8 cellular contexts compared by ENCODE assay signal in the genomic region with DNA sequence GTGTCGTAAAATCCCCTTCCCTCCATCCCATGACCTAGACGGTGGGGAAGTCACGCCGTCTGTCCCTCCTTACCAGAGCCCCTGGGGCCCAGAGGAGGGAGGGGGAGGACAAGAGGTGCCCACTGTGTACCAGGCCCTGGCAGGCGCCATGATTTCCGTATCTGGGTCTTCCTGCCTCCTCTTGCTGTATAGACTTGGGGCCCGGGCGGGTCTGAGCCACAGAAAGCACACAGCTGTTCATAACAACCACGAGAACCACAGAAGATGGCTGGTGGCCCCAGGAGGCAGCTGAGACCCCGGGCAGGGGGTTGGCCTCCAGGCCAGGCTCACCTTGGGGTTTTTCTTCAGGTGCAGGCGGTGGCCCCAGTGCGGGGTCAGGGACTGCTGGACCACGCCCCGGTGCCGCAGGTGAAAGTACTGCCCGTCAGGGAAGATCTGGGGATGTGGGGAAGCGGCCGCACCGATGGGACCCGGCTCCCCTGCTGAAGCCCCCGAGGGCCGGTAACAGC. TPM values are rescaled to one million over a fixed set of nuclear protein-coding genes. Genes with fewer than 3 reads are reported as not detected.
DNase-seq lines count a peak whose midpoint lies in the region; ATAC-seq, FAIRE-seq and TF ChIP-seq lines count a peak whose summit lies in the region.

No MANE protein-coding gene starts in this region.

- no peak for TF ChIP-seq POLR2A in heart left ventricle (IDR thresholded peaks at IDR 0.05)
- no peak for TF ChIP-seq POLR2A in vagina (IDR thresholded peaks at IDR 0.05)

- FAIRE-seq in D721Med (lab: Jason Lieb, UNC): no peak

- H3K4me3 ChIP-seq in heart left ventricle (peak overlapping the region in 11 of 12 donors; percentile 8 to 77 (median 59)), mucosa of rectum (ENCODE audit: low read length in 2 of 2) (peak overlapping the region; percentile 88 to 92), vagina (peak overlapping the region; percentile 52 to 54)

- peak in 2 of 5 donors; percentile 33 to 68 for DNase-seq in heart left ventricle
- no peak for DNase-seq in left cardiac atrium
- no peak for DNase-seq in caudate nucleus (lab: John Stamatoyannopoulos, UW)
- no peak for DNase-seq in vagina (ENCODE audit: extremely low spot score in 2 of 2)
- no peak for DNase-seq in D721Med (ENCODE audit: insufficient read length, low spot score)
- DNase-seq in stimulated activated CD4-positive, alpha-beta T cell treated with anti-CD3 and anti-CD28 coated beads, Interleukin-2, amount 100 ng/mL, for 24 hours: no peak

- H3K27ac ChIP-seq in heart left ventricle (peak overlapping the region in 7 of 12 donors; percentile 55 to 87 (median 81)), caudate nucleus (ENCODE audit: low read depth, low read length) (peak overlapping the region; percentile 86), mucosa of rectum (ENCODE audit: low read depth in 2 of 2, low read length in 2 of 2) (peak overlapping the region in 1 of 2 donors; percentile 85), vagina (peak overlapping the region; percentile 74)

- H3K36me3 ChIP-seq in heart left ventricle: no peaks in the 10 kb centered on the region
- no peaks in the 10 kb centered on the region for H3K36me3 ChIP-seq in mucosa of rectum (ENCODE audit: control insufficient read depth in 2 of 2, insufficient read depth in 2 of 2, low read length in 2 of 2)
- no peaks in the 10 kb centered on the region for H3K36me3 ChIP-seq in vagina

- H3K9me3 ChIP-seq in heart left ventricle (no peaks in the 10 kb centered on the region), mucosa of rectum (ENCODE audit: control insufficient read depth in 2 of 2, low read length in 2 of 2) (no peaks in the 10 kb centered on the region), vagina (no peaks in the 10 kb centered on the region)

- intact Hi-C loops in heart left ventricle (cut with DNase I) (no loop called here), left cardiac atrium (cut with DNase I) (no loop called here), vagina (cut with DNase I) (no loop called here)

- no peak for TF ChIP-seq CTCF in heart left ventricle (IDR thresholded peaks at IDR 0.05)
- TF ChIP-seq CTCF in vagina (IDR thresholded peaks at IDR 0.05): no peak
- TF ChIP-seq CTCF in D721Med (IDR thresholded peaks at IDR 0.05; ENCODE audit: insufficient read depth, missing control alignments): no peak

- ATAC-seq in heart left ventricle (no peak), left cardiac atrium (no peak), GM21723 (IDR thresholded peaks at IDR 0.05; ENCODE audit: unreplicated experiment) (no peak)

- H3K9ac ChIP-seq in mucosa of rectum (ENCODE audit: low read depth in 1 of 2, low read length in 2 of 2): peak overlapping the region; percentile 75 to 78

- H3K27me3 ChIP-seq in heart left ventricle: peaks cover 0 to 13% (median 0%) of the 10 kb centered on the region in 9 donors
- H3K27me3 ChIP-seq in mucosa of rectum (ENCODE audit: control insufficient read depth in 2 of 2, insufficient read depth in 2 of 2, low read length in 2 of 2): peaks cover 0 to 7% of the 10 kb centered on the region in 2 donors
- no peaks in the 10 kb centered on the region for H3K27me3 ChIP-seq in vagina

- 49 to 73% (median 55%) methylated on average over 13 to 22 of the region's 22 CpGs for WGBS in heart left ventricle, 4 donors

- H3K4me1 ChIP-seq in heart left ventricle (peaks cover 3 to 29% (median 14%) of the 10 kb centered on the region in 12 donors), mucosa of rectum (ENCODE audit: control insufficient read depth in 2 of 2, insufficient read depth in 2 of 2, low read length in 2 of 2) (peaks cover 11 to 16% of the 10 kb centered on the region in 2 donors), vagina (peaks cover 16% of the 10 kb centered on the region)

RNA-seq across cellular contexts. Expression of gene PCSK4, which starts 0.6 kb away (rescaled TPM):
- total RNA-seq in heart left ventricle (1 to 10 TPM in 6 of 9 donors, under 1 TPM in 3; 0.31 to 1.9 (median 1.7) TPM), left cardiac atrium (1 to 10 TPM in 1 of 2 donors, under 1 TPM in 1; 0.89 to 1.6 TPM), vagina (5.4 TPM)
- under 1 TPM; 0.83 to 0.91 TPM for polyA plus RNA-seq in heart left ventricle

RNA-seq across cellular contexts. Expression of gene REEP6, which starts 1.5 kb away (rescaled TPM):
- total RNA-seq in heart left ventricle (1 to 10 TPM; 1.9 to 6.0 (median 3.5) TPM), left cardiac atrium (1 to 10 TPM; 2.2 to 2.3 TPM), vagina (6.1 TPM)
- 1 to 10 TPM; 3.6 to 4.1 TPM for polyA plus RNA-seq in heart left ventricle

RNA-seq across cellular contexts. Expression of gene C19orf25, which starts 10.5 kb away (rescaled TPM):
- total RNA-seq in heart left ventricle (10 to 100 TPM in 8 of 9 donors, 1 to 10 TPM in 1; 9.4 to 29.2 (median 15.7) TPM), left cardiac atrium (10 to 100 TPM; 16.1 to 18.9 TPM), vagina (25.0 TPM)
- 10 to 100 TPM; 27.6 to 27.8 TPM for polyA plus RNA-seq in heart left ventricle

RNA-seq across cellular contexts. Expression of gene ADAMTSL5, which starts 23.3 kb away (rescaled TPM):
- total RNA-seq in heart left ventricle: 10 to 100 TPM; 24.4 to 53.6 (median 33.9) TPM
- polyA plus RNA-seq in heart left ventricle: 10 to 100 TPM; 20.8 to 25.5 TPM
- 10 to 100 TPM; 18.9 to 25.0 TPM for total RNA-seq in left cardiac atrium
- 22.6 TPM for total RNA-seq in vagina

RNA-seq across cellular contexts. Expression of gene PLK5, which starts 34.4 kb away (rescaled TPM):
- under 1 TPM in 1 of 9 donors, not detected in 8; 0.17 TPM for total RNA-seq in heart left ventricle
- under 1 TPM in 1 of 2 donors, not detected in 1; 0.30 TPM for polyA plus RNA-seq in heart left ventricle
- total RNA-seq in left cardiac atrium: not detected
- 0.49 TPM for total RNA-seq in vagina
